14 cellular contexts compared by ENCODE assay signal in genomic region chr6:167093406-167093921, GRCh38. TPM values are rescaled to one million over a fixed set of nuclear protein-coding genes. Genes with fewer than 3 reads are reported as not detected.
DNase-seq lines count a peak whose midpoint lies in the region; ATAC-seq, FAIRE-seq and TF ChIP-seq lines count a peak whose summit lies in the region.
"Had no signal": no experiment of that assay in that cellular context is flagged by ENCODE, and none has a peak within 500 bp of the region (broad histone marks: within the 10 kb centered on the region; RNA-seq: fewer than 3 reads in every experiment).

No MANE protein-coding gene starts in this region.

- peak; percentile 6 for ATAC-seq in HG03432 (IDR thresholded peaks at IDR 0.05; ENCODE audit: unreplicated experiment)
- ATAC-seq in central memory CD8-positive, alpha-beta T cell (replicated peaks; ENCODE audit: extremely low read depth, poor library complexity, severe bottlenecking), result no peak
- peak; percentile 6 for ATAC-seq in sciatic nerve
- no peak for ATAC-seq in HG03139 (IDR thresholded peaks at IDR 0.05; ENCODE audit: unreplicated experiment)
- ATAC-seq: left colon had no signal

- H3K27me3 Mint-ChIP-seq in central memory CD8-positive, alpha-beta T cell, result no peaks in the 10 kb centered on the region

- no peak for FAIRE-seq in GM12891 (lab: Jason Lieb, UNC)
- FAIRE-seq: colon had no signal

- H3K4me1 Mint-ChIP-seq in central memory CD8-positive, alpha-beta T cell, result peaks cover 54% of the 10 kb centered on the region

- peaks cover 9% of the 10 kb centered on the region for H3K36me3 Mint-ChIP-seq in central memory CD8-positive, alpha-beta T cell (ENCODE audit: insufficient read depth)
- H3K36me3 Mint-ChIP-seq: activated naive CD4-positive, alpha-beta T cell treated with anti-CD3 and anti-CD28 coated beads, Interleukin-2, amount 50 U/mL, for 72 hours had no signal

- no peaks in the 10 kb centered on the region for H3K9me3 Mint-ChIP-seq in central memory CD8-positive, alpha-beta T cell
- H3K9me3 Mint-ChIP-seq: activated naive CD4-positive, alpha-beta T cell treated with anti-CD3 and anti-CD28 coated beads, Interleukin-2, amount 50 U/mL, for 72 hours had no signal

- peak overlapping the region; percentile 89 for H3K27ac Mint-ChIP-seq in central memory CD8-positive, alpha-beta T cell (ENCODE audit: low read depth)

- intact Hi-C loops in sciatic nerve (cut with DNase I), result no loop called here

- DNase-seq in GM12891 (ENCODE audit: insufficient read length, low spot score) (no peak), sciatic nerve (ENCODE audit: low spot score) (no peak), NAMALWA (ENCODE audit: low spot score) (no peak), NCI-H1048 (lab: John Stamatoyannopoulos, UW) (no peak)
- DNase-seq in central memory CD8-positive, alpha-beta T cell (ENCODE audit: low spot score in 2 of 2), result no peak
- DNase-seq: foreskin melanocyte, NCI-H1092 treated with DMSO at 0.1 percent for 48 hours had no signal

- no peak; the same call in 1 of the 2 replicates for TF ChIP-seq POLR2A in GM12891 (IDR thresholded peaks at IDR 0.05; ENCODE audit: low read depth, low read length)

- peak overlapping the region; percentile 78 for H3K4me3 Mint-ChIP-seq in central memory CD8-positive, alpha-beta T cell

TF ChIP-seq in GM12891, 5 proteins besides CTCF, POLR2A, EP300 and RAD21:
- TF ChIP-seq POU2F2 (IDR thresholded peaks at IDR 0.05; ENCODE audit: low read depth, low read length), result no peak; the same call in 1 of the 2 replicates
- 0 out of 2 replicates have a peak, but pooled peaks have one; percentile 1 for TF ChIP-seq POLR2AphosphoS5 (IDR thresholded peaks at IDR 0.05; ENCODE audit: low read depth, low read length)

RNA-seq across cellular contexts. Expression of gene CCR6, which starts 29.4 kb away (rescaled TPM):
- polyA plus RNA-seq in GM12891 (2012; ENCODE audit: low read depth, missing spikeins), result 2.6 TPM
- total RNA-seq in sciatic nerve, result not detected
- total RNA-seq: activated naive CD4-positive, alpha-beta T cell treated with anti-CD3 and anti-CD28 coated beads, Interleukin-2, amount 50 U/mL, for 72 hours; NCI-H460; posterior vena cava had no signal

Comparison
In these comparisons a context has a peak if more than half of its experiments do, and no peak if none do; other contexts are left out.
1. ATAC-seq: peak in HG03432 (single experiment) and sciatic nerve (single experiment); none in central memory CD8-positive, alpha-beta T cell (single experiment) and HG03139 (single experiment).